22 cellular contexts compared by ENCODE assay signal in the genomic region with DNA sequence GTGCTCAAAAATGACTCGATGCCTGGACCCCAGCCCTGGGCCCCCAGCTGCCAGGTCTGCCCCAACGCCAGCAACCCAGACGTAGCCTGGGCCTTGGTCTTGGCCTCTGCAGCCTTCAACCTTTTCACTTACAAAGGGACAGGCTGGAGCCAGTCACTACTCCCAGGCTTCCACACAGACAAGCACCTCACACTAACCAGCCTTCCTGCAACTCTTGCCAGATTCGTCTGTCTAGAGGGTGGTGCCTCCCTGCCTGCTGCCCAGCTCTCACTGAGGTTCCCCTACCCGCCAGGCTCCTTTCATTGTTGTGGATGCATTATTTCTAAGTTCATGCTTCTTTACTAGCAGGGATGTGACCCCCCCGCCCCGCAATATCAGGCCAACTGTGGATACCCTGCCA. TPM values are rescaled to one million over a fixed set of nuclear protein-coding genes. Genes with fewer than 3 reads are reported as not detected.
A peak's percentile ranks its signal among the peaks of the same experiment; 100 is the strongest.
DNase-seq lines count a peak whose midpoint lies in the region; ATAC-seq, FAIRE-seq and TF ChIP-seq lines count a peak whose summit lies in the region.
"Had no signal": no experiment of that assay in that cellular context is flagged by ENCODE, and none has a peak within 500 bp of the region (broad histone marks: within the 10 kb centered on the region; RNA-seq: fewer than 3 reads in every experiment).

No MANE protein-coding gene starts in this region.

- FAIRE-seq in frontal cortex (lab: Jason Lieb, UNC) = no peak
- FAIRE-seq: D721Med, endometrium had no signal

- DNase-seq in activated naive CD4-positive, alpha-beta T cell treated with Interleukin-2 at 50 U/mL for 16 hours = no peak
- DNase-seq in activated T-helper 1 cell treated with anti-CD3 and anti-CD28 coated beads, Interleukin-12 subunit alpha, Interleukin-12 subunit beta, Interleukin-2, Interleukin-4 antibody, amounts not matched to agents 30 ng/mL and 10 ng/mL and 1 ng/mL, durations not matched to agents 14 hours and 24 hours and 36 hours (ENCODE audit: low spot score) = no peak
- no peak for DNase-seq in left ventricle myocardium inferior
- no peak for DNase-seq in stimulated activated effector memory CD8-positive, alpha-beta T cell treated with anti-CD3 and anti-CD28 coated beads, Interleukin-12 subunit alpha, Interleukin-12 subunit beta, amount 100 ng/mL, for 72 hours (ENCODE audit: low spot score in 2 of 2)
- DNase-seq in mesenchymal stem cell = no peak
- no peak for DNase-seq in frontal cortex (ENCODE audit: low spot score in 2 of 2)
- DNase-seq: activated B cell treated with CpG ODN at 0.5 μM for 24 hours; activated CD8-positive, alpha-beta T cell treated with anti-CD3 and anti-CD28 coated beads for 36 hours; activated naive CD4-positive, alpha-beta T cell treated with anti-CD3 and anti-CD28 coated beads, Interleukin-2, amount 50 U/mL, for 16 hours; activated T-cell treated with anti-CD3 and anti-CD28 coated beads, Interleukin-2, amount 50 U/mL, for 4 hours; colonic mucosa; mesendoderm; naive B cell; NCI-H1092 treated with DMSO at 0.1 percent for 48 hours; NCI-H345; posterior cingulate gyrus; SK-N-SH; T-helper 9 cell had no signal

- no peak overlapping the region for H4K91ac ChIP-seq in mesenchymal stem cell (ENCODE audit: low read length)

- no peak overlapping the region for H4K8ac ChIP-seq in mesenchymal stem cell (ENCODE audit: low read length)

- H3K36me3 ChIP-seq in left ventricle myocardium inferior = no peaks in the 10 kb centered on the region
- peaks cover 8 to 11% of the 10 kb centered on the region in 2 experiments for H3K36me3 ChIP-seq in mesenchymal stem cell (ENCODE audit: control insufficient read depth in 1 of 2, insufficient read depth in 2 of 2, low read depth in 1 of 2, low read length in 2 of 2)
- H3K36me3 ChIP-seq: colonic mucosa had no signal

- no peaks in the 10 kb centered on the region for H3K27me3 Mint-ChIP-seq in activated naive CD4-positive, alpha-beta T cell treated with anti-CD3 and anti-CD28 coated beads, Interleukin-2, amount 50 U/mL, for 24 hours
- H3K27me3 Mint-ChIP-seq in activated T-helper 1 cell treated with anti-CD3 and anti-CD28 coated beads, Interleukin-12 subunit alpha, Interleukin-12 subunit beta, Interleukin-2, Interleukin-4 antibody, amounts not matched to agents 30 ng/mL and 10 ng/mL and 1 ng/mL, durations not matched to agents 14 hours and 24 hours and 36 hours (ENCODE audit: insufficient read depth) = no peaks in the 10 kb centered on the region
- H3K27me3 Mint-ChIP-seq: activated B cell treated with CpG ODN at 0.5 μM for 24 hours; activated CD8-positive, alpha-beta T cell treated with anti-CD3 and anti-CD28 coated beads for 36 hours; naive B cell had no signal

- intact Hi-C loops in activated T-helper 1 cell treated with anti-CD3 and anti-CD28 coated beads, Interleukin-12 subunit alpha, Interleukin-12 subunit beta, Interleukin-2, Interleukin-4 antibody, amounts not matched to agents 30 ng/mL and 10 ng/mL and 1 ng/mL, durations not matched to agents 14 hours and 24 hours and 36 hours (cut with micrococcal nuclease) = no loop called here
- intact Hi-C loops in left ventricle myocardium inferior (cut with micrococcal nuclease) = no loop called here

- no peak overlapping the region for H2BK120ac ChIP-seq in mesenchymal stem cell (ENCODE audit: low read depth, low read length)

- H3K4me2 ChIP-seq in mesenchymal stem cell (ENCODE audit: low read length, poor library complexity, severe bottlenecking) = no peak overlapping the region
- H3K4me2 ChIP-seq: SK-N-SH had no signal

- H3K23ac ChIP-seq in mesenchymal stem cell (ENCODE audit: low read length in 2 of 2) = no peak overlapping the region

- H3K4me1 ChIP-seq in left ventricle myocardium inferior (peaks cover 51% of the 10 kb centered on the region), mesenchymal stem cell (ENCODE audit: control insufficient read depth, insufficient read depth, low read depth, low read length) (peaks cover 29% of the 10 kb centered on the region)
- H3K4me1 ChIP-seq: colonic mucosa had no signal

- H3K27ac ChIP-seq in left ventricle myocardium inferior (replicated peaks) (peak overlapping the region; percentile 51), mesenchymal stem cell (ENCODE audit: low read length, poor library complexity, severe bottlenecking) (no peak overlapping the region)
- H3K27ac ChIP-seq: colonic mucosa had no signal

- no peak overlapping the region for H3K4me3 Mint-ChIP-seq in activated naive CD4-positive, alpha-beta T cell treated with anti-CD3 and anti-CD28 coated beads, Interleukin-2, amount 50 U/mL, for 24 hours
- no peak overlapping the region for H3K4me3 Mint-ChIP-seq in activated T-helper 1 cell treated with anti-CD3 and anti-CD28 coated beads, Interleukin-12 subunit alpha, Interleukin-12 subunit beta, Interleukin-2, Interleukin-4 antibody, amounts not matched to agents 30 ng/mL and 10 ng/mL and 1 ng/mL, durations not matched to agents 14 hours and 24 hours and 36 hours
- H3K4me3 Mint-ChIP-seq in stimulated activated effector memory CD8-positive, alpha-beta T cell treated with anti-CD3 and anti-CD28 coated beads, Interleukin-12 subunit alpha, Interleukin-12 subunit beta, amount 100 ng/mL, for 72 hours = no peak overlapping the region
- H3K4me3 Mint-ChIP-seq: activated B cell treated with CpG ODN at 0.5 μM for 24 hours; activated CD8-positive, alpha-beta T cell treated with anti-CD3 and anti-CD28 coated beads for 36 hours; activated T-cell treated with anti-CD3 and anti-CD28 coated beads, Interleukin-2, amount 50 U/mL, for 4 hours; naive B cell had no signal

- H3K36me3 Mint-ChIP-seq in activated naive CD4-positive, alpha-beta T cell treated with anti-CD3 and anti-CD28 coated beads, Interleukin-2, amount 50 U/mL, for 24 hours = peaks cover 8% of the 10 kb centered on the region
- peaks cover 14% of the 10 kb centered on the region for H3K36me3 Mint-ChIP-seq in activated T-helper 1 cell treated with anti-CD3 and anti-CD28 coated beads, Interleukin-12 subunit alpha, Interleukin-12 subunit beta, Interleukin-2, Interleukin-4 antibody, amounts not matched to agents 30 ng/mL and 10 ng/mL and 1 ng/mL, durations not matched to agents 14 hours and 24 hours and 36 hours (ENCODE audit: low read depth)
- peaks cover 31% of the 10 kb centered on the region for H3K36me3 Mint-ChIP-seq in stimulated activated effector memory CD8-positive, alpha-beta T cell treated with anti-CD3 and anti-CD28 coated beads, Interleukin-12 subunit alpha, Interleukin-12 subunit beta, amount 100 ng/mL, for 72 hours

- H3K9ac ChIP-seq in mesenchymal stem cell (ENCODE audit: low read length) = no peak overlapping the region
- H3K9ac ChIP-seq: SK-N-SH had no signal

- no peak overlapping the region for H3K4ac ChIP-seq in mesenchymal stem cell (ENCODE audit: low read depth in 1 of 2, low read length in 2 of 2)

- TF ChIP-seq CTCF in left ventricle myocardium inferior (IDR thresholded peaks at IDR 0.05; ENCODE audit: borderline replicate concordance) = no peak

- no peak overlapping the region for H2BK5ac ChIP-seq in mesenchymal stem cell (ENCODE audit: low read depth, low read length, poor library complexity, severe bottlenecking)

- peaks cover 78% of the 10 kb centered on the region for H3K4me1 Mint-ChIP-seq in activated naive CD4-positive, alpha-beta T cell treated with anti-CD3 and anti-CD28 coated beads, Interleukin-2, amount 50 U/mL, for 24 hours
- peaks cover 25% of the 10 kb centered on the region for H3K4me1 Mint-ChIP-seq in activated T-helper 1 cell treated with anti-CD3 and anti-CD28 coated beads, Interleukin-12 subunit alpha, Interleukin-12 subunit beta, Interleukin-2, Interleukin-4 antibody, amounts not matched to agents 30 ng/mL and 10 ng/mL and 1 ng/mL, durations not matched to agents 14 hours and 24 hours and 36 hours (ENCODE audit: low read depth)
- H3K4me1 Mint-ChIP-seq in stimulated activated effector memory CD8-positive, alpha-beta T cell treated with anti-CD3 and anti-CD28 coated beads, Interleukin-12 subunit alpha, Interleukin-12 subunit beta, amount 100 ng/mL, for 72 hours = peaks cover 52% of the 10 kb centered on the region

- H3K9me3 Mint-ChIP-seq in activated naive CD4-positive, alpha-beta T cell treated with anti-CD3 and anti-CD28 coated beads, Interleukin-2, amount 50 U/mL, for 24 hours = no peaks in the 10 kb centered on the region
- no peaks in the 10 kb centered on the region for H3K9me3 Mint-ChIP-seq in activated T-helper 1 cell treated with anti-CD3 and anti-CD28 coated beads, Interleukin-12 subunit alpha, Interleukin-12 subunit beta, Interleukin-2, Interleukin-4 antibody, amounts not matched to agents 30 ng/mL and 10 ng/mL and 1 ng/mL, durations not matched to agents 14 hours and 24 hours and 36 hours
- no peaks in the 10 kb centered on the region for H3K9me3 Mint-ChIP-seq in stimulated activated effector memory CD8-positive, alpha-beta T cell treated with anti-CD3 and anti-CD28 coated beads, Interleukin-12 subunit alpha, Interleukin-12 subunit beta, amount 100 ng/mL, for 72 hours
- H3K9me3 Mint-ChIP-seq: activated B cell treated with CpG ODN at 0.5 μM for 24 hours; activated CD8-positive, alpha-beta T cell treated with anti-CD3 and anti-CD28 coated beads for 36 hours; activated T-cell treated with anti-CD3 and anti-CD28 coated beads, Interleukin-2, amount 50 U/mL, for 4 hours; naive B cell had no signal

- no peaks in the 10 kb centered on the region for H3K27me3 ChIP-seq in left ventricle myocardium inferior (ENCODE audit: low read depth)
- H3K27me3 ChIP-seq in mesenchymal stem cell (ENCODE audit: control insufficient read depth in 1 of 2, insufficient read depth in 1 of 2, low read length in 2 of 2) = no peaks in the 10 kb centered on the region
- H3K27me3 ChIP-seq: colonic mucosa had no signal

- H3K27ac Mint-ChIP-seq in activated naive CD4-positive, alpha-beta T cell treated with anti-CD3 and anti-CD28 coated beads, Interleukin-2, amount 50 U/mL, for 24 hours = peak overlapping the region; percentile 66
- H3K27ac Mint-ChIP-seq in activated T-helper 1 cell treated with anti-CD3 and anti-CD28 coated beads, Interleukin-12 subunit alpha, Interleukin-12 subunit beta, Interleukin-2, Interleukin-4 antibody, amounts not matched to agents 30 ng/mL and 10 ng/mL and 1 ng/mL, durations not matched to agents 14 hours and 24 hours and 36 hours = peak overlapping the region; percentile 31
- peak overlapping the region; percentile 51 for H3K27ac Mint-ChIP-seq in stimulated activated effector memory CD8-positive, alpha-beta T cell treated with anti-CD3 and anti-CD28 coated beads, Interleukin-12 subunit alpha, Interleukin-12 subunit beta, amount 100 ng/mL, for 72 hours
- H3K27ac Mint-ChIP-seq: activated B cell treated with CpG ODN at 0.5 μM for 24 hours; activated CD8-positive, alpha-beta T cell treated with anti-CD3 and anti-CD28 coated beads for 36 hours had no signal

- H3K9me3 ChIP-seq in left ventricle myocardium inferior (replicated peaks) (no peaks in the 10 kb centered on the region), mesenchymal stem cell (ENCODE audit: control insufficient read depth, low read length) (no peaks in the 10 kb centered on the region)
- H3K9me3 ChIP-seq: colonic mucosa, SK-N-SH had no signal

- no peak overlapping the region for H3K14ac ChIP-seq in mesenchymal stem cell (ENCODE audit: low read length in 2 of 2)

- H2AK5ac ChIP-seq in mesenchymal stem cell (ENCODE audit: low read length, severe bottlenecking) = no peak overlapping the region

- no peak overlapping the region for H2BK12ac ChIP-seq in mesenchymal stem cell (ENCODE audit: low read length in 2 of 2)

- H3K18ac ChIP-seq in mesenchymal stem cell (ENCODE audit: low read depth in 1 of 2, low read length in 2 of 2) = no peak overlapping the region

- H3K4me3 ChIP-seq in left ventricle myocardium inferior (no peak overlapping the region), mesenchymal stem cell (ENCODE audit: insufficient read depth in 1 of 2, low read depth in 1 of 2, low read length in 2 of 2) (no peak overlapping the region)
- H3K4me3 ChIP-seq: colonic mucosa had no signal

- 93% methylated on average over 7 of the region's 7 CpGs for WGBS in mesenchymal stem cell

- H2AFZ ChIP-seq in mesenchymal stem cell (ENCODE audit: low read depth, low read length) = no peak overlapping the region

- no peak overlapping the region for H2BK15ac ChIP-seq in mesenchymal stem cell (ENCODE audit: low read depth, poor library complexity, severe bottlenecking)

- peaks cover 17% of the 10 kb centered on the region for H3K79me1 ChIP-seq in mesenchymal stem cell (replicated peaks; ENCODE audit: low read length, poor library complexity, severe bottlenecking)

- no peak for ATAC-seq in stimulated activated effector memory CD8-positive, alpha-beta T cell treated with anti-CD3 and anti-CD28 coated beads, Interleukin-12 subunit alpha, Interleukin-12 subunit beta, amount 100 ng/mL, for 72 hours
- ATAC-seq in GM21737 (IDR thresholded peaks at IDR 0.05; ENCODE audit: unreplicated experiment) = no peak
- ATAC-seq: activated CD8-positive, alpha-beta T cell treated with anti-CD3 and anti-CD28 coated beads for 36 hours; activated T-cell treated with anti-CD3 and anti-CD28 coated beads, Interleukin-2, amount 50 U/mL, for 4 hours had no signal

RNA-seq across cellular contexts. Expression of gene NUDCD3, which starts 56.3 kb away (rescaled TPM):
- 77.9 and 83.1 TPM in 2 replicates for total RNA-seq in activated T-helper 1 cell treated with anti-CD3 and anti-CD28 coated beads, Interleukin-12 subunit alpha, Interleukin-12 subunit beta, Interleukin-2, Interleukin-4 antibody, amounts not matched to agents 30 ng/mL and 10 ng/mL and 1 ng/mL, durations not matched to agents 14 hours and 24 hours and 36 hours
- total RNA-seq in left ventricle myocardium inferior = 107 TPM
- polyA plus RNA-seq in mesenchymal stem cell (2013, experiment 1 of 2) = 37.7 TPM
- 36.7 TPM for polyA plus RNA-seq in mesenchymal stem cell (2013, experiment 2 of 2)
- 110 TPM for total RNA-seq in frontal cortex
